ENCODE assay signal across 11 cellular contexts in genomic region chr18:63312731-63313408, GRCh38. TPM values are rescaled to one million over a fixed set of nuclear protein-coding genes. Genes with fewer than 3 reads are reported as not detected.
DNase-seq lines count a peak whose midpoint lies in the region; ATAC-seq and TF ChIP-seq lines count a peak whose summit lies in the region.
"Had no signal": no experiment of that assay in that cellular context is flagged by ENCODE, and none has a peak within 500 bp of the region (broad histone marks: within the 10 kb centered on the region; RNA-seq: fewer than 3 reads in every experiment).

No MANE protein-coding gene starts in this region.

- no peaks in the 10 kb centered on the region for H3K27me3 ChIP-seq in CD4-positive, alpha-beta memory T cell (ENCODE audit: insufficient read depth, low read length)

- CTCF ChIA-PET in CD4-positive, alpha-beta memory T cell (lab: Charles Lee; ENCODE audit: partially characterized antibody) = interaction anchor here (0.9 to 2.4 kb wide), 5 partner anchors 11 to 181 kb away, joined by 3 to 11 read pairs (median 5); no protein-coding TSS in a partner anchor

- peaks cover 82% of the 10 kb centered on the region for H3K4me1 ChIP-seq in CD4-positive, alpha-beta memory T cell (ENCODE audit: insufficient read depth, low read length)

- peaks cover 14 to 24% of the 10 kb centered on the region in 2 donors for H3K36me3 Mint-ChIP-seq in CD4-positive, alpha-beta memory T cell
- H3K36me3 Mint-ChIP-seq in activated T-helper 2 cell treated with anti-CD3 and anti-CD28 coated beads, Interferon-gamma antibody, Interleukin-2, Interleukin-4, amounts not matched to agents 10 μg/mL and 5 μg/mL and 100 μg/mL, durations not matched to agents 14 hours and 24 hours and 36 hours (ENCODE audit: low read depth) = peaks cover 70% of the 10 kb centered on the region

- H3K4me3 Mint-ChIP-seq in CD4-positive, alpha-beta memory T cell = peak overlapping the region; percentile 62 to 100 (median 92)
- peak overlapping the region; percentile 67 for H3K4me3 Mint-ChIP-seq in activated T-helper 2 cell treated with anti-CD3 and anti-CD28 coated beads, Interferon-gamma antibody, Interleukin-2, Interleukin-4, amounts not matched to agents 10 μg/mL and 5 μg/mL and 100 μg/mL, durations not matched to agents 14 hours and 24 hours and 36 hours (ENCODE audit: low read depth)

- no peaks in the 10 kb centered on the region for H3K9me3 ChIP-seq in CD4-positive, alpha-beta memory T cell (ENCODE audit: control insufficient read depth in 1 of 2, low read length in 2 of 2)

- H3K27ac ChIP-seq in CD4-positive, alpha-beta memory T cell (ENCODE audit: low read depth, low read length) = peak overlapping the region; percentile 27

- intact Hi-C loops in CD4-positive, alpha-beta memory T cell (cut with micrococcal nuclease) = loop anchor here (1.0 kb wide), 1 partner anchor 10 kb away; no protein-coding TSS in a partner anchor
- intact Hi-C loops in activated T-helper 2 cell treated with anti-CD3 and anti-CD28 coated beads, Interferon-gamma antibody, Interleukin-2, Interleukin-4, amounts not matched to agents 10 μg/mL and 5 μg/mL and 100 μg/mL, durations not matched to agents 14 hours and 24 hours and 36 hours (cut with micrococcal nuclease) = loop anchor here (10.0 kb wide), 2 partner anchors 468 to 598 kb away; partner anchors contain the start of gene PHLPP1

- no peaks in the 10 kb centered on the region for H3K27me3 Mint-ChIP-seq in CD4-positive, alpha-beta memory T cell
- no peaks in the 10 kb centered on the region for H3K27me3 Mint-ChIP-seq in activated T-helper 2 cell treated with anti-CD3 and anti-CD28 coated beads, Interferon-gamma antibody, Interleukin-2, Interleukin-4, amounts not matched to agents 10 μg/mL and 5 μg/mL and 100 μg/mL, durations not matched to agents 14 hours and 24 hours and 36 hours (ENCODE audit: low read depth)

- peak; percentile 35 for ATAC-seq in GM19035 (IDR thresholded peaks at IDR 0.05; ENCODE audit: unreplicated experiment)
- peak; percentile 26 for ATAC-seq in HG03045 (IDR thresholded peaks at IDR 0.05; ENCODE audit: unreplicated experiment)
- no peak for ATAC-seq in omental fat pad (ENCODE audit: low FRiP score)

- no peaks in the 10 kb centered on the region for H3K36me3 ChIP-seq in CD4-positive, alpha-beta memory T cell (ENCODE audit: insufficient read depth, low read length)

- peak overlapping the region in 1 of 2 donors; percentile 87 for H3K4me3 ChIP-seq in CD4-positive, alpha-beta memory T cell (ENCODE audit: low read length in 2 of 2)

- H3K4me1 Mint-ChIP-seq in CD4-positive, alpha-beta memory T cell = peaks cover 52 to 94% (median 74%) of the 10 kb centered on the region in 4 donors
- peaks cover 67% of the 10 kb centered on the region for H3K4me1 Mint-ChIP-seq in activated T-helper 2 cell treated with anti-CD3 and anti-CD28 coated beads, Interferon-gamma antibody, Interleukin-2, Interleukin-4, amounts not matched to agents 10 μg/mL and 5 μg/mL and 100 μg/mL, durations not matched to agents 14 hours and 24 hours and 36 hours (ENCODE audit: low read depth)

- POLR2A ChIA-PET in CD4-positive, alpha-beta memory T cell (lab: Charles Lee; ENCODE audit: partially characterized antibody) = interaction anchor here (0.6 to 6.9 kb wide), 9 partner anchors 12 to 157 kb away, joined by 3 to 94 read pairs (median 4); no protein-coding TSS in a partner anchor

- DNase-seq in CD4-positive, alpha-beta memory T cell = no peak
- no peak for DNase-seq in activated T-helper 2 cell treated with anti-CD3 and anti-CD28 coated beads, Interferon-gamma antibody, Interleukin-2, Interleukin-4, amounts not matched to agents 10 μg/mL and 5 μg/mL and 100 μg/mL, durations not matched to agents 14 hours and 24 hours and 36 hours (ENCODE audit: low spot score)
- no peak for DNase-seq in activated effector memory CD4-positive, alpha-beta T cell treated with anti-CD3 and anti-CD28 coated beads, Interleukin-2, amount 50 U/mL, for 16 hours
- DNase-seq in NCI-H2171 treated with DMSO at 0.1 percent for 48 hours (lab: John Stamatoyannopoulos, UW) = no peak
- no peak for DNase-seq in omental fat pad (ENCODE audit: low spot score)
- DNase-seq in NOMO-1 treated with dmso at 0.1 percent for 144 hours (lab: John Stamatoyannopoulos, UW; ENCODE audit: unreplicated experiment) = no peak
- DNase-seq: activated CD4-positive, alpha-beta T cell treated with anti-CD3 and anti-CD28 coated beads, Interleukin-2, amount 50 U/mL, for 4 hours; Calu3; NCI-H510A had no signal

- H3K9me3 Mint-ChIP-seq in CD4-positive, alpha-beta memory T cell = no peaks in the 10 kb centered on the region
- no peaks in the 10 kb centered on the region for H3K9me3 Mint-ChIP-seq in activated T-helper 2 cell treated with anti-CD3 and anti-CD28 coated beads, Interferon-gamma antibody, Interleukin-2, Interleukin-4, amounts not matched to agents 10 μg/mL and 5 μg/mL and 100 μg/mL, durations not matched to agents 14 hours and 24 hours and 36 hours

- H3K27ac Mint-ChIP-seq in CD4-positive, alpha-beta memory T cell = peak overlapping the region; percentile 30 to 94 (median 77)
- no peak overlapping the region for H3K27ac Mint-ChIP-seq in activated T-helper 2 cell treated with anti-CD3 and anti-CD28 coated beads, Interferon-gamma antibody, Interleukin-2, Interleukin-4, amounts not matched to agents 10 μg/mL and 5 μg/mL and 100 μg/mL, durations not matched to agents 14 hours and 24 hours and 36 hours

- TF ChIP-seq CTCF in omental fat pad (IDR thresholded peaks at IDR 0.05) = no peak

RNA-seq across cellular contexts. Expression of gene BCL2, which starts 6.7 kb away (rescaled TPM):
- total RNA-seq in CD4-positive, alpha-beta memory T cell = 10 to 100 TPM; 40.8 to 42.7 TPM
- 10 to 100 TPM; 28.5 to 50.4 TPM for polyA plus RNA-seq in CD4-positive, alpha-beta memory T cell
- total RNA-seq in activated T-helper 2 cell treated with anti-CD3 and anti-CD28 coated beads, Interferon-gamma antibody, Interleukin-2, Interleukin-4, amounts not matched to agents 10 μg/mL and 5 μg/mL and 100 μg/mL, durations not matched to agents 14 hours and 24 hours and 36 hours = 76.1 and 79.0 TPM in 2 replicates
- 10 to 100 TPM; 18.4 to 84.5 (median 30.2) TPM for total RNA-seq in omental fat pad

RNA-seq across cellular contexts. Expression of gene KDSR, which starts 54.1 kb away (rescaled TPM):
- total RNA-seq in CD4-positive, alpha-beta memory T cell = 10 to 100 TPM; 59.4 to 61.7 TPM
- polyA plus RNA-seq in CD4-positive, alpha-beta memory T cell = 100 to 1,000 TPM; 108 to 134 TPM
- total RNA-seq in activated T-helper 2 cell treated with anti-CD3 and anti-CD28 coated beads, Interferon-gamma antibody, Interleukin-2, Interleukin-4, amounts not matched to agents 10 μg/mL and 5 μg/mL and 100 μg/mL, durations not matched to agents 14 hours and 24 hours and 36 hours = 73.3 and 76.1 TPM in 2 replicates
- total RNA-seq in omental fat pad = 10 to 100 TPM; 32.3 to 56.7 (median 42.6) TPM
